In the genomic region with DNA sequence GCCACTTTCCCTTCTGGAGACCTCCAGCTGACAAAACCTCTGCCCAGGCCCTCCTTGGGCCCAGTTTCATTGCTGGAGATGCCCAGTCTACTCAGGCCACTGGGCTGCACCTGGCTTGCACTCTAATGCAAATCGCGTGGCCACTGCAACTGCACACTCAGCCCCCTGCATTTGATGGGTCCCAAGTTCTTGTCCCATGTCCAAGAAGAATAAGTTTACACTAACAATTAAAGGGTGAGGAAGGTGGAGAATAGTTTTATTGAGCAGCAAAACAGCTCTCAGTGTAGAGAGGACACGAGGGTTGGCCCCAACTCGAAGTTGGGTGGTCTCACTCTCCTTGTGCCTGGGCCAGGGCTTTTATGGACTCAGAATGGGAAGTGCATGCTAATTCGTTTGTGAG, we compare ENCODE assay signal across 26 cellular contexts. TPM values are rescaled to one million over a fixed set of nuclear protein-coding genes. Genes with fewer than 3 reads are reported as not detected.
DNase-seq lines count a peak whose midpoint lies in the region; ATAC-seq and TF ChIP-seq lines count a peak whose summit lies in the region.
"Had no signal": no experiment of that assay in that cellular context is flagged by ENCODE, and none has a peak within 500 bp of the region (broad histone marks: within the 10 kb centered on the region; RNA-seq: fewer than 3 reads in every experiment).

No MANE protein-coding gene starts in this region.

- no peak overlapping the region for H3K4me2 ChIP-seq in GM23338
- no peak overlapping the region for H3K4me2 ChIP-seq in mesendoderm (ENCODE audit: low read length)
- H3K4me2 ChIP-seq: BLaER1 treated with 17β-estradiol and CSF1 and Interleukin-3, amounts not matched to agents 10 nM and 100 nM had no signal

- no peak overlapping the region for H3K56ac ChIP-seq in mesendoderm (ENCODE audit: low read length)

- no peaks in the 10 kb centered on the region for H3K79me1 ChIP-seq in mesendoderm (ENCODE audit: low read length)

- H3K27me3 ChIP-seq in GM23338 (ENCODE audit: insufficient read depth) (no peaks in the 10 kb centered on the region), mesendoderm (ENCODE audit: insufficient read depth, low read length, poor library complexity) (no peaks in the 10 kb centered on the region)
- H3K27me3 ChIP-seq: BLaER1 treated with 17β-estradiol and CSF1 and Interleukin-3, amounts not matched to agents 10 nM and 100 nM; heart right ventricle had no signal

- no peaks in the 10 kb centered on the region for H3F3A ChIP-seq in GM23338 (replicated peaks; ENCODE audit: low read depth)

- no peaks in the 10 kb centered on the region for H4K20me1 ChIP-seq in GM23338 (replicated peaks; ENCODE audit: insufficient read depth)
- H4K20me1 ChIP-seq: BLaER1 treated with 17β-estradiol and CSF1 and Interleukin-3, amounts not matched to agents 10 nM and 100 nM had no signal

- H3K4ac ChIP-seq in mesendoderm (ENCODE audit: low read depth, low read length) = no peak overlapping the region

- no peak overlapping the region for H2BK15ac ChIP-seq in mesendoderm (replicated peaks; ENCODE audit: low read depth)

- no peak overlapping the region for H4K8ac ChIP-seq in mesendoderm (ENCODE audit: low read depth, low read length)

- intact Hi-C loops in activated naive CD4-positive, alpha-beta T cell treated with anti-CD3 and anti-CD28 coated beads for 36 hours (cut with micrococcal nuclease) = loop anchor here (10.0 kb wide), 1 partner anchor 1562 kb away; no protein-coding TSS in a partner anchor
- intact Hi-C loops in activated CD8-positive, alpha-beta T cell treated with anti-CD3 and anti-CD28 coated beads for 36 hours (cut with micrococcal nuclease) = no loop called here

- no peak for ATAC-seq in GM23338
- ATAC-seq in activated CD8-positive, alpha-beta T cell treated with anti-CD3 and anti-CD28 coated beads for 36 hours = no peak
- ATAC-seq: GM12878, HCT116, heart right ventricle, sciatic nerve had no signal

- no peak overlapping the region for H2BK5ac ChIP-seq in mesendoderm (ENCODE audit: low read length)

- no CpG with 5 or more reads among the region's 5 CpGs for WGBS in mesendoderm (ENCODE audit: extremely low coverage, insufficient coverage, low lambda C conversion rate)

- H3K23ac ChIP-seq in mesendoderm (ENCODE audit: low read length) = no peak overlapping the region

- CTCF ChIA-PET in activated naive CD4-positive, alpha-beta T cell treated with anti-CD3 and anti-CD28 coated beads for 36 hours (lab: Charles Lee) = no interaction called here
- CTCF ChIA-PET in activated CD8-positive, alpha-beta T cell treated with anti-CD3 and anti-CD28 coated beads for 36 hours (lab: Charles Lee) = no interaction called here

- H3K27ac ChIP-seq in GM23338 (ENCODE audit: low read depth) (no peak overlapping the region), mesendoderm (ENCODE audit: low read depth, low read length) (no peak overlapping the region)
- H3K27ac ChIP-seq: BLaER1 treated with 17β-estradiol and CSF1 and Interleukin-3, amounts not matched to agents 10 nM and 100 nM; heart right ventricle; parathyroid adenoma had no signal

- no peak overlapping the region for H2AFZ ChIP-seq in GM23338
- H2AFZ ChIP-seq: parathyroid adenoma had no signal

- no peak overlapping the region for H3K18ac ChIP-seq in mesendoderm (ENCODE audit: low read length)

- H4K5ac ChIP-seq in mesendoderm (ENCODE audit: low read length) = no peak overlapping the region

- H3K79me2 ChIP-seq in GM23338 (replicated peaks; ENCODE audit: insufficient read depth) = no peaks in the 10 kb centered on the region
- H3K79me2 ChIP-seq in mesendoderm (ENCODE audit: control insufficient read depth, insufficient read depth, low read length) = no peaks in the 10 kb centered on the region
- H3K79me2 ChIP-seq: parathyroid adenoma had no signal

- H2AK5ac ChIP-seq in mesendoderm (ENCODE audit: low read length) = no peak overlapping the region

- H3K9ac ChIP-seq in mesendoderm (ENCODE audit: low read length) = no peak overlapping the region
- H3K9ac ChIP-seq: BLaER1 treated with 17β-estradiol and CSF1 and Interleukin-3, amounts not matched to agents 10 nM and 100 nM; parathyroid adenoma had no signal

- POLR2A ChIA-PET in activated CD8-positive, alpha-beta T cell treated with anti-CD3 and anti-CD28 coated beads for 36 hours (lab: Charles Lee) = interaction anchor here (0.6 to 1.3 kb wide), 2 partner anchors 18 to 32 kb away, joined by 3 read pairs; a partner anchor contains a TSS

- H3K9me3 Mint-ChIP-seq in activated naive CD4-positive, alpha-beta T cell treated with anti-CD3 and anti-CD28 coated beads for 36 hours = peaks cover 24% of the 10 kb centered on the region
- peaks cover 27% of the 10 kb centered on the region for H3K9me3 Mint-ChIP-seq in GM23338
- H3K9me3 Mint-ChIP-seq in activated CD8-positive, alpha-beta T cell treated with anti-CD3 and anti-CD28 coated beads for 36 hours = peaks cover 21% of the 10 kb centered on the region

- TF ChIP-seq CTCF in GM23338 (conservative IDR thresholded peaks at IDR 0.05; ENCODE audit: low read depth in 2 of 2) = no peak
- no peak for TF ChIP-seq CTCF in activated CD8-positive, alpha-beta T cell treated with anti-CD3 and anti-CD28 coated beads for 36 hours (IDR thresholded peaks at IDR 0.05)

- peaks cover 19% of the 10 kb centered on the region for H3K36me3 Mint-ChIP-seq in activated naive CD4-positive, alpha-beta T cell treated with anti-CD3 and anti-CD28 coated beads for 36 hours (ENCODE audit: low read depth)
- peaks cover 15% of the 10 kb centered on the region for H3K36me3 Mint-ChIP-seq in GM23338 (ENCODE audit: low read depth)
- H3K36me3 Mint-ChIP-seq in activated CD8-positive, alpha-beta T cell treated with anti-CD3 and anti-CD28 coated beads for 36 hours (ENCODE audit: low read depth) = peaks cover 32% of the 10 kb centered on the region

- H3K36me3 ChIP-seq in GM23338 (ENCODE audit: insufficient read depth) (0 out of 2 replicates have a peak, but pooled peaks cover 7% of the 10 kb centered on the region), mesendoderm (ENCODE audit: control insufficient read depth, insufficient read depth, low read length) (no peaks in the 10 kb centered on the region)
- H3K36me3 ChIP-seq: heart right ventricle had no signal

- DNase-seq in activated naive CD4-positive, alpha-beta T cell treated with anti-CD3 and anti-CD28 coated beads for 36 hours = no peak
- no peak for DNase-seq in activated naive CD4-positive, alpha-beta T cell treated with anti-CD3 and anti-CD28 coated beads, Interleukin-2, amount 50 U/mL, for 16 hours
- DNase-seq in GM23338 (ENCODE audit: low spot score) (peak; percentile 9), mesendoderm (peak; percentile 6), activated gamma-delta T cell (lab: John Stamatoyannopoulos, UW) (no peak), ecto neural progenitor cell (ENCODE audit: low spot score) (no peak)
- no peak for DNase-seq in activated CD8-positive, alpha-beta T cell treated with anti-CD3 and anti-CD28 coated beads for 36 hours
- DNase-seq: activated B cell treated with CpG ODN at 0.5 μM for 24 hours; DMS153; effector CD4-positive, alpha-beta T cell; erythroblast; heart right ventricle; KBM-7; midbrain; MM.1S; NCI-H1417 treated with DMSO at 0.1 percent for 48 hours; NCI-H2107; NCI-H510A treated with DMSO at 0.1 percent for 48 hours; NK-92 treated with Interleukin-12 subunit alpha and Interleukin-12 subunit beta, amount 100 ng/mL, for 24 hours; T1000 had no signal

- no peak overlapping the region for H3K4me3 ChIP-seq in GM23338
- no peak overlapping the region for H3K4me3 ChIP-seq in mesendoderm (ENCODE audit: low read length)
- H3K4me3 ChIP-seq: BLaER1 treated with 17β-estradiol and CSF1 and Interleukin-3, amounts not matched to agents 10 nM and 100 nM; GM12878; heart right ventricle had no signal

- H3K4me1 ChIP-seq in GM23338 (ENCODE audit: insufficient read depth) (no peaks in the 10 kb centered on the region), mesendoderm (ENCODE audit: control insufficient read depth, low read depth, low read length) (no peaks in the 10 kb centered on the region)
- H3K4me1 ChIP-seq: heart right ventricle, parathyroid adenoma had no signal

- H3K9me2 ChIP-seq in GM23338 (ENCODE audit: insufficient read depth) = no peaks in the 10 kb centered on the region

- peak overlapping the region; percentile 54 for H3K27ac Mint-ChIP-seq in activated naive CD4-positive, alpha-beta T cell treated with anti-CD3 and anti-CD28 coated beads for 36 hours
- no peak overlapping the region for H3K27ac Mint-ChIP-seq in GM23338
- H3K27ac Mint-ChIP-seq in activated CD8-positive, alpha-beta T cell treated with anti-CD3 and anti-CD28 coated beads for 36 hours = peak overlapping the region; percentile 60
- H3K27ac Mint-ChIP-seq: activated B cell treated with CpG ODN at 0.5 μM for 24 hours had no signal

- H2BK120ac ChIP-seq in mesendoderm (ENCODE audit: low read depth, low read length) = no peak overlapping the region

- no peaks in the 10 kb centered on the region for H3K27me3 Mint-ChIP-seq in activated naive CD4-positive, alpha-beta T cell treated with anti-CD3 and anti-CD28 coated beads for 36 hours (ENCODE audit: low read depth)
- H3K27me3 Mint-ChIP-seq in GM23338 (ENCODE audit: insufficient read depth, low read depth, poor library complexity) = no peaks in the 10 kb centered on the region
- no peaks in the 10 kb centered on the region for H3K27me3 Mint-ChIP-seq in activated CD8-positive, alpha-beta T cell treated with anti-CD3 and anti-CD28 coated beads for 36 hours
- H3K27me3 Mint-ChIP-seq: activated B cell treated with CpG ODN at 0.5 μM for 24 hours had no signal

- no peak overlapping the region for H3K4me3 Mint-ChIP-seq in activated naive CD4-positive, alpha-beta T cell treated with anti-CD3 and anti-CD28 coated beads for 36 hours
- H3K4me3 Mint-ChIP-seq in GM23338 = no peak overlapping the region
- no peak overlapping the region for H3K4me3 Mint-ChIP-seq in activated CD8-positive, alpha-beta T cell treated with anti-CD3 and anti-CD28 coated beads for 36 hours
- H3K4me3 Mint-ChIP-seq: activated B cell treated with CpG ODN at 0.5 μM for 24 hours had no signal

- peaks cover 40% of the 10 kb centered on the region for H3K4me1 Mint-ChIP-seq in activated naive CD4-positive, alpha-beta T cell treated with anti-CD3 and anti-CD28 coated beads for 36 hours (ENCODE audit: low read depth)
- H3K4me1 Mint-ChIP-seq in GM23338 = no peaks in the 10 kb centered on the region
- H3K4me1 Mint-ChIP-seq in activated CD8-positive, alpha-beta T cell treated with anti-CD3 and anti-CD28 coated beads for 36 hours (ENCODE audit: low read depth) = peaks cover 42% of the 10 kb centered on the region
- H3K4me1 Mint-ChIP-seq: activated B cell treated with CpG ODN at 0.5 μM for 24 hours had no signal

TF ChIP-seq in GM23338, 12 proteins besides CTCF, POLR2A, EP300 and RAD21 (continues in another document):
- TF ChIP-seq NANOG (IDR thresholded peaks at IDR 0.05; ENCODE audit: borderline replicate concordance) = no peak
- no peak for TF ChIP-seq ZNF114 (CRISPR knock-in tag; IDR thresholded peaks at IDR 0.05)
- TF ChIP-seq EZH2phosphoT487 (IDR thresholded peaks at IDR 0.05; ENCODE audit: unreplicated experiment) = no peak

RNA-seq across cellular contexts. Expression of a gene that starts 31.9 kb away (rescaled TPM):
- 1 to 10 TPM; 7.0 to 7.4 TPM for total RNA-seq in activated naive CD4-positive, alpha-beta T cell treated with anti-CD3 and anti-CD28 coated beads for 36 hours
- total RNA-seq in GM23338 (2014; rRNA removed; shearing (Covaris generic)) = not detected in 2 replicates
- not detected in 2 replicates for polyA plus RNA-seq in GM23338 (2016; fragmentation: Nextera tagmentation; extraction: Ambion mirVana)
- total RNA-seq in activated CD8-positive, alpha-beta T cell treated with anti-CD3 and anti-CD28 coated beads for 36 hours = 10 to 100 TPM; 79.5 to 80.1 TPM
- polyA plus RNA-seq in mesendoderm (2013, experiment 1 of 2) = 0.01 TPM
- polyA plus RNA-seq in mesendoderm (2013, experiment 2 of 2) = not detected
- total RNA-seq: activated B cell treated with CpG ODN at 0.5 μM for 24 hours had no signal
- polyA plus RNA-seq: neural cell had no signal

Comparison
In these comparisons a context has a peak if more than half of its experiments do, and no peak if none do; other contexts are left out.
1. DNase-seq: peak in GM23338 (single experiment) and mesendoderm (single experiment); none in activated naive CD4-positive, alpha-beta T cell treated with anti-CD3 and anti-CD28 coated beads for 36 hours (single experiment), activated naive CD4-positive, alpha-beta T cell treated with anti-CD3 and anti-CD28 coated beads, Interleukin-2, amount 50 U/mL, for 16 hours (single experiment), activated CD8-positive, alpha-beta T cell treated with anti-CD3 and anti-CD28 coated beads for 36 hours (single experiment), activated gamma-delta T cell (single experiment) and ecto neural progenitor cell (single experiment).
2. RNA of a gene that starts 31.9 kb away (total RNA-seq): 79.5 to 80.1 TPM in activated CD8-positive, alpha-beta T cell treated with anti-CD3 and anti-CD28 coated beads for 36 hours; 7.0 to 7.4 TPM in activated naive CD4-positive, alpha-beta T cell treated with anti-CD3 and anti-CD28 coated beads for 36 hours and not detected in GM23338; every median in the first group is over 4 times any median in the second.